8 cellular contexts compared by ENCODE assay signal in the genomic region with DNA sequence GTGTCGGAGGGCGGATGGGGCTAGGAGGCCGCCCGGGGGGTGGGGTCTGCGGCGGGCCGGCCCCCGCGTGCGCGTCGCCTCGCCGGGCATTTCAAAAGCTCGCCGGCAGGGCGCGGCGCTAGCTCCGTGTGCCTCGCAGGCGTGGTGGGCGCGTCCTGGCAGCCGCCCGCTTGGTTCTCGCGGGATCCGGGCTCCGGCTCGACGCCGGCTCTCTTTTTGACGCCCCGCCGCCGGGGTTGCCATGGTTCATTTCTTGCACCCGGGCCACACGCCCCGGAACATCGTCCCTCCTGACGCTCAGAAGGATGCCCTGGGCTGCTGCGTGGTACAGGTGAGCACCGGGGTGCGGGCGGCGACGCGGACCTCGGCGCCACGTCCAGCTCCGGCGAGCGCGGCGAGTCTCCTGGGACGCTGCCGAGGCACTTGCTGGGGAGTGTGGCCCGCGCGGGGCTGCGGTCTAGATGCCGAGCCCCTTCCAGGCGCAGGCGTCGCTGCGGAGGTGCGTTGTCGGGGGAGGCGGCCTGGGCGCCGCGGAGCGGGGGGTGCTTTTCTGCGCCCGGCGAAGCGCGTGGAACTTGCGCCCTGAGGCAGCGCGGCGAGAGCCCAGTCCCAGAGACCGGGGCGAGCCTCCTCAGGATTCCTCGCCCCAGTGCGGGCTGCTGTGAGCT. TPM values are rescaled to one million over a fixed set of nuclear protein-coding genes. Genes with fewer than 3 reads are reported as not detected.
DNase-seq lines count a peak whose midpoint lies in the region; ATAC-seq, FAIRE-seq and TF ChIP-seq lines count a peak whose summit lies in the region.

TSS of gene ZYG11A (plus strand) at position 118 of the 668 bp plus-strand sequence. CDS start at position 242, 124 bp downstream.

- H3K4me3 Mint-ChIP-seq in activated T-cell treated with anti-CD3 and anti-CD28 coated beads, Interleukin-2, amount 50 U/mL, for 72 hours, result peak within 1 kb of the TSS; percentile 79 to 86

- peaks cover 0 to 20% (median 0%) of the 10 kb centered on the region in 4 donors for H3K27me3 ChIP-seq in pancreas
- H3K27me3 ChIP-seq in upper lobe of left lung, result peaks cover 0 to 13% (median 8%) of the 10 kb centered on the region in 4 donors

- FAIRE-seq in pancreas (lab: Jason Lieb, UNC), result no peak

- TF ChIP-seq POLR2A in GM19099 (IDR thresholded peaks at IDR 0.05; ENCODE audit: extremely low read depth, insufficient read length, low read depth), result peak; percentile 62
- TF ChIP-seq POLR2A in upper lobe of left lung (IDR thresholded peaks at IDR 0.05), result no peak

- H3K36me3 Mint-ChIP-seq in activated T-cell treated with anti-CD3 and anti-CD28 coated beads, Interleukin-2, amount 50 U/mL, for 72 hours (ENCODE audit: insufficient read depth in 2 of 2), result peaks cover 0 to 3% of the 10 kb centered on the region in 2 donors

- TF ChIP-seq CTCF in AG10803 (conservative IDR thresholded peaks at IDR 0.05; ENCODE audit: low read length) (peak; percentile 22; the same call in 1 of the 2 replicates), fibroblast of the aortic adventitia (IDR thresholded peaks at IDR 0.05; ENCODE audit: insufficient read depth, low read length) (peak; percentile 20), pancreas (IDR thresholded peaks at IDR 0.05) (peak in 1 of 4 donors; percentile 15), upper lobe of left lung (IDR thresholded peaks at IDR 0.05) (peak in 5 of 6 experiments; percentile 14 to 58 (median 34))

- H3K9me3 ChIP-seq in pancreas (no peaks in the 10 kb centered on the region), upper lobe of left lung (no peaks in the 10 kb centered on the region)

- H3K27me3 Mint-ChIP-seq in activated T-cell treated with anti-CD3 and anti-CD28 coated beads, Interleukin-2, amount 50 U/mL, for 72 hours (ENCODE audit: low read depth), result peaks cover 24% of the 10 kb centered on the region

- H3K9me3 Mint-ChIP-seq in activated T-cell treated with anti-CD3 and anti-CD28 coated beads, Interleukin-2, amount 50 U/mL, for 72 hours, result no peaks in the 10 kb centered on the region

- H3K4me1 Mint-ChIP-seq in activated T-cell treated with anti-CD3 and anti-CD28 coated beads, Interleukin-2, amount 50 U/mL, for 72 hours (ENCODE audit: low read depth), result peaks cover 7% of the 10 kb centered on the region

- intact Hi-C loops in pancreas (cut with DNase I), result no loop called here

- peak within 1 kb of the TSS; percentile 72 for H3K4me3 ChIP-seq in AG10803 (ENCODE audit: low read length)
- peak within 1 kb of the TSS; percentile 69 for H3K4me3 ChIP-seq in fibroblast of the aortic adventitia (ENCODE audit: low read depth, low read length)
- peak within 1 kb of the TSS; percentile 3 to 38 (median 26) for H3K4me3 ChIP-seq in pancreas
- peak within 1 kb of the TSS; percentile 4 to 50 (median 38) for H3K4me3 ChIP-seq in upper lobe of left lung

- H3K27ac ChIP-seq in pancreas, result no peak within 1 kb of the TSS
- no peak within 1 kb of the TSS for H3K27ac ChIP-seq in upper lobe of left lung

- H3K36me3 ChIP-seq in pancreas (no peaks in the 10 kb centered on the region), upper lobe of left lung (no peaks in the 10 kb centered on the region)

- peak; percentile 84 for ATAC-seq in HG03439 (IDR thresholded peaks at IDR 0.05; ENCODE audit: unreplicated experiment)
- ATAC-seq in activated T-cell treated with anti-CD3 and anti-CD28 coated beads, Interleukin-2, amount 50 U/mL, for 72 hours (replicated peaks in 1 of 2), result peak; percentile 98 to 99
- ATAC-seq in pancreas, result peak; percentile 86 to 97 (median 93)
- ATAC-seq in upper lobe of left lung (ENCODE audit: low FRiP score in 2 of 2), result peak; percentile 40 to 96

- DNase-seq in AG10803 (ENCODE audit: low read depth), result peak; percentile 75
- DNase-seq in NCI-H82 treated with DMSO at 0.1 percent for 48 hours (lab: John Stamatoyannopoulos, UW; ENCODE audit: unreplicated experiment), result peak; percentile 81
- peak; percentile 88 to 91 for DNase-seq in activated T-cell treated with anti-CD3 and anti-CD28 coated beads, Interleukin-2, amount 50 U/mL, for 72 hours
- DNase-seq in fibroblast of the aortic adventitia (ENCODE audit: low read depth), result peak; percentile 73
- DNase-seq in pancreas, result peak; percentile 12 to 72 (median 40)
- DNase-seq in upper lobe of left lung, result peak; percentile 24 to 93

- no peak for TF ChIP-seq EP300 in upper lobe of left lung (IDR thresholded peaks at IDR 0.05)

- WGBS in pancreas, 2 donors, result 3 to 4% methylated on average over 79 to 88 of the region's 88 CpGs
- WGBS in upper lobe of left lung, 2 donors, result 3 to 12% methylated on average over 7 to 40 of the region's 88 CpGs

- H3K27ac Mint-ChIP-seq in activated T-cell treated with anti-CD3 and anti-CD28 coated beads, Interleukin-2, amount 50 U/mL, for 72 hours, result no peak within 1 kb of the TSS

- H3K4me1 ChIP-seq in pancreas, result peaks cover 0 to 2% (median 0%) of the 10 kb centered on the region in 3 donors
- H3K4me1 ChIP-seq in upper lobe of left lung, result peaks cover 9 to 13% (median 12%) of the 10 kb centered on the region in 4 donors

RNA-seq across cellular contexts. Expression of gene ZYG11A, which starts in this region (rescaled TPM):
- under 1 TPM; 0.35 to 0.72 TPM for total RNA-seq in activated T-cell treated with anti-CD3 and anti-CD28 coated beads, Interleukin-2, amount 50 U/mL, for 72 hours
- 0.57 and 0.72 TPM in 2 replicates for total RNA-seq in fibroblast of the aortic adventitia (ENCODE audit: low replicate concordance)
- not detected for total RNA-seq in pancreas
- polyA plus RNA-seq in pancreas, result not detected
- total RNA-seq in upper lobe of left lung, result under 1 TPM in 3 of 6 donors, not detected in 3; 0.10 to 0.15 (median 0.10) TPM

Comparison
In these comparisons a context has a peak if more than half of its experiments do, and no peak if none do; other contexts are left out.
1. Peak in DNase-seq and ATAC-seq in activated T-cell treated with anti-CD3 and anti-CD28 coated beads, Interleukin-2, amount 50 U/mL, for 72 hours; RNA of the gene not detected or under 1 TPM.
2. Peak in DNase-seq and H3K4me3 ChIP-seq in fibroblast of the aortic adventitia; RNA of the gene not detected or under 1 TPM.
3. Peak in DNase-seq, ATAC-seq and H3K4me3 ChIP-seq in pancreas; RNA of the gene not detected or under 1 TPM.
4. Peak in DNase-seq, ATAC-seq and H3K4me3 ChIP-seq in upper lobe of left lung; RNA of the gene not detected or under 1 TPM.